Comparison of ENCODE assay signal across 15 cellular contexts in genomic region chr22:20952544-20953341, GRCh38. TPM values are rescaled to one million over a fixed set of nuclear protein-coding genes. Genes with fewer than 3 reads are reported as not detected.
DNase-seq lines count a peak whose midpoint lies in the region; ATAC-seq and TF ChIP-seq lines count a peak whose summit lies in the region.
"Had no signal": no experiment of that assay in that cellular context is flagged by ENCODE, and none has a peak within 500 bp of the region (broad histone marks: within the 10 kb centered on the region; RNA-seq: fewer than 3 reads in every experiment).

No MANE protein-coding gene starts in this region.

- no peak overlapping the region for H3K9ac ChIP-seq in H9 (ENCODE audit: extremely low read depth, insufficient read length, low read length)

- no peak overlapping the region; a peak in 1 of 5 replicates for H3K4me3 Mint-ChIP-seq in H9
- no peak overlapping the region for H3K4me3 Mint-ChIP-seq in activated naive CD4-positive, alpha-beta T cell treated with anti-CD3 and anti-CD28 coated beads, Interleukin-2, amount 10 ng/mL, durations not matched to agents 7 days and 5 days

- no peak overlapping the region for H3K14ac ChIP-seq in H9 (ENCODE audit: insufficient read depth, low read length)

- H2BK5ac ChIP-seq in H9 (ENCODE audit: insufficient read length, low read length), result no peak overlapping the region

- no peak overlapping the region for H2BK120ac ChIP-seq in H9 (ENCODE audit: low read depth, low read length, poor library complexity, severe bottlenecking)

- TF ChIP-seq CTCF in H9 (conservative IDR thresholded peaks at IDR 0.05), result no peak
- no peak for TF ChIP-seq CTCF in esophagus squamous epithelium (IDR thresholded peaks at IDR 0.05)
- no peak for TF ChIP-seq CTCF in prostate gland (IDR thresholded peaks at IDR 0.05)
- TF ChIP-seq CTCF in GM10248 (IDR thresholded peaks at IDR 0.05; ENCODE audit: control extremely low read depth, extremely low read depth, low read depth, missing control alignments), result no peak

- H3K27ac ChIP-seq in H9 (ENCODE audit: insufficient read length, low read depth, low read length) (no peak overlapping the region), esophagus squamous epithelium (peak overlapping the region in 3 of 4 donors; percentile 0 to 88 (median 82)), prostate gland (peak overlapping the region; percentile 63 to 68)
- H3K27ac ChIP-seq: SJSA1, upper lobe of right lung had no signal

- H2BK12ac ChIP-seq in H9 (ENCODE audit: insufficient read length, low read depth, low read length), result no peak overlapping the region

- H4K20me1 ChIP-seq in H9 (ENCODE audit: control insufficient read depth, insufficient read depth, insufficient read length), result no peaks in the 10 kb centered on the region

- POLR2A ChIA-PET in GM10248 (lab: Yijun Ruan, JAX), result interaction anchor here (1.0 kb wide), 1 partner anchor 9 kb away, joined by 4 read pairs; no protein-coding TSS in a partner anchor

- H3K4me1 ChIP-seq in H9 (ENCODE audit: insufficient read depth, low read length), result no peaks in the 10 kb centered on the region
- H3K4me1 ChIP-seq in esophagus squamous epithelium, result peaks cover 18 to 97% (median 40%) of the 10 kb centered on the region in 3 donors
- H3K4me1 ChIP-seq in prostate gland (replicated peaks), result peaks cover 4% of the 10 kb centered on the region

- H3K9me3 ChIP-seq in H9 (ENCODE audit: control insufficient read depth, low read depth, low read length) (no peaks in the 10 kb centered on the region), esophagus squamous epithelium (no peaks in the 10 kb centered on the region), prostate gland (no peaks in the 10 kb centered on the region)
- H3K9me3 ChIP-seq: SJSA1, upper lobe of right lung had no signal

- no peak overlapping the region for H3K4me2 ChIP-seq in H9 (ENCODE audit: insufficient read depth, insufficient read length, low read length)

- no peak overlapping the region for H3K4ac ChIP-seq in H9 (ENCODE audit: low read depth, low read length)

- peaks cover 3% of the 10 kb centered on the region; the same call in 1 of the 2 replicates for H3K79me2 ChIP-seq in H9 (ENCODE audit: insufficient read depth, low read length)

- H3K27me3 ChIP-seq in H9 (ENCODE audit: insufficient read depth, low read length) (no peaks in the 10 kb centered on the region), esophagus squamous epithelium (peaks cover 0 to 7% (median 0%) of the 10 kb centered on the region in 4 donors), prostate gland (replicated peaks; ENCODE audit: insufficient read depth) (no peaks in the 10 kb centered on the region)
- H3K27me3 ChIP-seq: upper lobe of right lung had no signal

- H3K9me3 Mint-ChIP-seq in H9, result no peaks in the 10 kb centered on the region
- no peaks in the 10 kb centered on the region for H3K9me3 Mint-ChIP-seq in activated naive CD4-positive, alpha-beta T cell treated with anti-CD3 and anti-CD28 coated beads, Interleukin-2, amount 10 ng/mL, durations not matched to agents 7 days and 5 days

- H4K8ac ChIP-seq in H9 (replicated peaks; ENCODE audit: insufficient read length, low read depth, low read length), result no peak overlapping the region

- peaks cover 5% of the 10 kb centered on the region for H3K79me1 ChIP-seq in H9 (ENCODE audit: insufficient read depth, low read depth, low read length, poor library complexity, severe bottlenecking)

- H4K91ac ChIP-seq in H9 (ENCODE audit: insufficient read length, low read depth, low read length), result no peak overlapping the region

- no peak overlapping the region for H3K18ac ChIP-seq in H9 (ENCODE audit: insufficient read length, low read depth, low read length)

- H3K27me3 Mint-ChIP-seq in H9 (ENCODE audit: low read depth), result peaks cover 6% of the 10 kb centered on the region
- H3K27me3 Mint-ChIP-seq in activated naive CD4-positive, alpha-beta T cell treated with anti-CD3 and anti-CD28 coated beads, Interleukin-2, amount 10 ng/mL, durations not matched to agents 7 days and 5 days, result peaks cover 18% of the 10 kb centered on the region

- CTCF ChIA-PET in activated naive CD4-positive, alpha-beta T cell treated with anti-CD3 and anti-CD28 coated beads, Interleukin-2, amount 10 ng/mL, durations not matched to agents 7 days and 5 days (lab: Charles Lee), result interaction anchor here (0.9 to 3.1 kb wide), 2 partner anchors 9 to 27 kb away, joined by 3 to 16 read pairs; no protein-coding TSS in a partner anchor
- CTCF ChIA-PET in GM10248 (lab: Yijun Ruan, JAX), result interaction anchor here (1.2 to 4.5 kb wide), 5 partner anchors 10 to 169 kb away, joined by 3 to 22 read pairs (median 4); no protein-coding TSS in a partner anchor

- no peak for ATAC-seq in HG03378 (IDR thresholded peaks at IDR 0.05; ENCODE audit: unreplicated experiment)
- ATAC-seq: upper lobe of right lung had no signal

- H4K5ac ChIP-seq in H9 (ENCODE audit: insufficient read length, low read depth, low read length), result no peak overlapping the region

- DNase-seq in H9 (no peak), NCI-H774 (lab: John Stamatoyannopoulos, UW) (peak; percentile 41), esophagus squamous epithelium (lab: John Stamatoyannopoulos, UW) (no peak), prostate gland (ENCODE audit: low spot score) (peak; percentile 71), kidney glomerular epithelial cell (lab: John Stamatoyannopoulos, UW) (no peak), GM10248 (ENCODE audit: extremely low spot score) (no peak)
- DNase-seq in activated naive CD4-positive, alpha-beta T cell treated with anti-CD3 and anti-CD28 coated beads, Interleukin-2, amount 10 ng/mL, durations not matched to agents 7 days and 5 days, result no peak
- DNase-seq: activated gamma-delta T cell treated with Interleukin-2 at 50 U/mL for 16 hours; effector CD4-positive, alpha-beta T cell; foreskin fibroblast; NCI-H1092 treated with DMSO at 0.1 percent for 48 hours; stimulated activated CD4-positive, alpha-beta T cell treated with anti-CD3 and anti-CD28 coated beads, Interleukin-4, amount 100 ng/mL, for 1 hour; upper lobe of right lung had no signal

- H2AFZ ChIP-seq in H9 (ENCODE audit: low read length), result no peak overlapping the region

- TF ChIP-seq POLR2A in esophagus squamous epithelium (IDR thresholded peaks at IDR 0.05), result no peak
- TF ChIP-seq POLR2A in prostate gland (IDR thresholded peaks at IDR 0.05), result no peak

- no peak overlapping the region for H3T11ph ChIP-seq in H9 (ENCODE audit: low read length)

- no peak overlapping the region for H2BK15ac ChIP-seq in H9 (ENCODE audit: low read depth, low read length)

- intact Hi-C loops in esophagus squamous epithelium (cut with DNase I), result no loop called here
- intact Hi-C loops in prostate gland (cut with DNase I), result loop anchor here (10.0 kb wide), 1 partner anchor 48 kb away; no protein-coding TSS in a partner anchor

- H3K56ac ChIP-seq in H9 (ENCODE audit: insufficient read length, low read depth, low read length), result no peak overlapping the region

- H3K36me3 ChIP-seq in esophagus squamous epithelium (peaks cover 0 to 55% (median 18%) of the 10 kb centered on the region in 3 donors), prostate gland (peaks cover 0 to 3% of the 10 kb centered on the region in 2 donors)

- no peak overlapping the region for H2AK5ac ChIP-seq in H9 (ENCODE audit: insufficient read length, low read length)

- H3K36me3 Mint-ChIP-seq in H9 (ENCODE audit: insufficient read depth in 1 of 3, low read depth in 3 of 3), result peaks cover 20 to 57% (median 54%) of the 10 kb centered on the region in 3 experiments; a peak in 6 of 7 replicates
- H3K36me3 Mint-ChIP-seq in activated naive CD4-positive, alpha-beta T cell treated with anti-CD3 and anti-CD28 coated beads, Interleukin-2, amount 10 ng/mL, durations not matched to agents 7 days and 5 days, result peaks cover 46% of the 10 kb centered on the region

- peak overlapping the region in 2 of 3 experiments; percentile 18 to 26; a peak in 4 of 7 replicates for H3K27ac Mint-ChIP-seq in H9
- H3K27ac Mint-ChIP-seq in activated naive CD4-positive, alpha-beta T cell treated with anti-CD3 and anti-CD28 coated beads, Interleukin-2, amount 10 ng/mL, durations not matched to agents 7 days and 5 days, result no peak overlapping the region

- H3K4me1 Mint-ChIP-seq in H9, result peaks cover 6 to 10% of the 10 kb centered on the region in 2 experiments
- H3K4me1 Mint-ChIP-seq in activated naive CD4-positive, alpha-beta T cell treated with anti-CD3 and anti-CD28 coated beads, Interleukin-2, amount 10 ng/mL, durations not matched to agents 7 days and 5 days, result peaks cover 33% of the 10 kb centered on the region

- no peaks in the 10 kb centered on the region for H3K23me2 ChIP-seq in H9 (ENCODE audit: insufficient read length, low read depth, low read length, poor library complexity, severe bottlenecking)

- no peak overlapping the region for H3K23ac ChIP-seq in H9 (ENCODE audit: insufficient read length, low read depth, low read length)

- no CpG with 5 or more reads among the region's 13 CpGs for WGBS in H9 (ENCODE audit: extremely low coverage, insufficient read length, low lambda C conversion rate)
- 79 to 87% methylated on average over 13 of the region's 13 CpGs for WGBS in esophagus squamous epithelium, 2 donors
- 70% methylated on average over 13 of the region's 13 CpGs for WGBS in prostate gland

- no peak overlapping the region for H2BK20ac ChIP-seq in H9 (ENCODE audit: low read depth, low read length, poor library complexity, severe bottlenecking)

- H3K4me3 ChIP-seq in esophagus squamous epithelium (no peak overlapping the region), prostate gland (no peak overlapping the region)
- H3K4me3 ChIP-seq: SJSA1, upper lobe of right lung had no signal

RNA-seq across cellular contexts. Expression of gene AIFM3, which starts 14.3 kb away (rescaled TPM):
- total RNA-seq in H9 (2021), result 1.9 and 2.3 TPM in 2 replicates
- total RNA-seq in esophagus squamous epithelium, result 1 to 10 TPM in 2 of 4 donors, under 1 TPM in 2; 0.30 to 1.9 (median 0.94) TPM
- total RNA-seq in prostate gland, result 1 to 10 TPM; 1.4 to 1.8 TPM
- total RNA-seq: SJSA1 had no signal

RNA-seq across cellular contexts. Expression of gene LZTR1, which starts 29.4 kb away (rescaled TPM):
- total RNA-seq in H9 (2021), result 40.0 and 47.0 TPM in 2 replicates
- 10 to 100 TPM; 15.3 to 44.4 (median 25.5) TPM for total RNA-seq in esophagus squamous epithelium
- total RNA-seq in prostate gland, result 10 to 100 TPM; 41.5 to 48.9 TPM

RNA-seq across cellular contexts. Expression of gene CRKL, which starts 35.5 kb away (rescaled TPM):
- total RNA-seq in H9 (2021) (105 and 106 TPM in 2 replicates), esophagus squamous epithelium (10 to 100 TPM; 38.2 to 46.2 (median 44.4) TPM), prostate gland (10 to 100 TPM; 41.6 to 72.0 TPM)

RNA-seq across cellular contexts. Expression of gene THAP7, which starts 49.2 kb away (rescaled TPM):
- total RNA-seq in H9 (2021), result 23.3 and 24.6 TPM in 2 replicates
- total RNA-seq in esophagus squamous epithelium, result 10 to 100 TPM; 13.2 to 38.7 (median 32.0) TPM
- total RNA-seq in prostate gland, result 10 to 100 TPM; 77.7 to 83.1 TPM

Comparison
In these comparisons a context has a peak if more than half of its experiments do, and no peak if none do; other contexts are left out.
1. DNase-seq: peak in NCI-H774 (single experiment) and prostate gland (single experiment); none in H9 (single experiment), esophagus squamous epithelium (single experiment), kidney glomerular epithelial cell (single experiment), activated naive CD4-positive, alpha-beta T cell treated with anti-CD3 and anti-CD28 coated beads, Interleukin-2, amount 10 ng/mL, durations not matched to agents 7 days and 5 days (single experiment) and GM10248 (single experiment).